ENCODE assay signal across 16 cellular contexts in the genomic region with DNA sequence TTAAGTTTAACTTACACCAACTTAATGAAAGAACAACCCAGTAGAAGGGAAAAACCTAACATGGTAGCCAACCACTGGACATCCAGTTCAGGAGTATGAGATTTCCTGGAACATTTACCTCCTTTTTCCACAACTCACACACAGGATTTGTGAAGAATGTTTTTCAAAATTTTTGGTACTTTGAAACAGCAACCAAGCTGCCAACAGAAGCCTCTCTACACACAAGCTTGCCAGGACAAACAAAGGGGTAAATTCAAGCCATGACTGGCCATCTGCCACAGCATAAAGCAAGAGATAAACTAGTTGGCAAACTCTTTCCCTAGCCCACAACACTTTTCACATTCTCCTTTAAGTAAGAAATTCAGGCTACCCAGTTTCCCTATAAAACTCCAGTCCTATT. TPM values are rescaled to one million over a fixed set of nuclear protein-coding genes. Genes with fewer than 3 reads are reported as not detected.
DNase-seq lines count a peak whose midpoint lies in the region; ATAC-seq, FAIRE-seq and TF ChIP-seq lines count a peak whose summit lies in the region.
"Had no signal": no experiment of that assay in that cellular context is flagged by ENCODE, and none has a peak within 500 bp of the region (broad histone marks: within the 10 kb centered on the region; RNA-seq: fewer than 3 reads in every experiment).

No MANE protein-coding gene starts in this region.

- H3K36me3 ChIP-seq in liver (ENCODE audit: control insufficient read depth in 4 of 4, insufficient read depth in 3 of 4, low read depth in 1 of 4, low read length in 3 of 4): no peaks in the 10 kb centered on the region
- peaks cover 1 to 7% of the 10 kb centered on the region in 2 experiments; a peak in 3 of 5 replicates for H3K36me3 ChIP-seq in HepG2 (replicated peaks in 1 of 2; ENCODE audit: control insufficient read depth in 1 of 2, insufficient read depth in 2 of 2, low read length in 2 of 2)
- no peaks in the 10 kb centered on the region for H3K36me3 ChIP-seq in ascending aorta
- H3K36me3 ChIP-seq: neural progenitor cell had no signal

- H3K4me1 Mint-ChIP-seq in immature natural killer cell: peaks cover 62 to 73% of the 10 kb centered on the region in 2 donors
- H3K4me1 Mint-ChIP-seq: neural progenitor cell had no signal

- H4K20me1 ChIP-seq in HepG2 (ENCODE audit: insufficient read depth, low read length): peaks cover 10% of the 10 kb centered on the region; the same call in 1 of the 2 replicates

- no peak overlapping the region for H3K4me2 ChIP-seq in HepG2 (ENCODE audit: low read depth, low read length)
- H3K4me2 ChIP-seq: neural progenitor cell had no signal

- DNase-seq in HepG2 (ENCODE audit: low spot score) (no peak), ascending aorta (ENCODE audit: low spot score in 2 of 2) (no peak), immature natural killer cell (no peak), H54 (ENCODE audit: insufficient read length, low spot score) (no peak), GM19238 (ENCODE audit: insufficient read length, low spot score) (no peak), NCI-H524 (lab: John Stamatoyannopoulos, UW) (no peak)
- DNase-seq: activated gamma-delta T cell; AML-193; GF-D8; NCI-H1694; stimulated activated CD4-positive, alpha-beta T cell treated with anti-CD3 and anti-CD28 coated beads, Interleukin-12 subunit alpha, Interleukin-12 subunit beta, amount 100 ng/mL, for 4 hours had no signal

- H3K9ac ChIP-seq in liver (ENCODE audit: low read depth in 1 of 2, low read length in 2 of 2) (no peak overlapping the region), HepG2 (ENCODE audit: insufficient read depth, low read depth, low read length) (no peak overlapping the region)
- H3K9ac ChIP-seq: neural progenitor cell had no signal

- TF ChIP-seq POLR2A in HepG2 (IDR thresholded peaks at IDR 0.05; ENCODE audit: insufficient read depth in 1 of 2, low read depth in 2 of 2, low read length in 2 of 2) (no peak), H54 (IDR thresholded peaks at IDR 0.05; ENCODE audit: low read depth, low read length) (no peak)

- in situ Hi-C loops in HepG2 (cut with HindIII; ENCODE audit: extremely low pct_ligation_motif_present, low pct_unique_long_range_greater_than_20kb): no loop called here

- no peak for TF ChIP-seq EP300 in HepG2 (IDR thresholded peaks at IDR 0.05; ENCODE audit: low read depth in 2 of 2, low read length in 2 of 2)
- no peak for TF ChIP-seq EP300 in HepG2 (CRISPR knock-in tag; IDR thresholded peaks at IDR 0.05; ENCODE audit: borderline replicate concordance)

- H3K4me1 ChIP-seq in liver (ENCODE audit: control insufficient read depth in 4 of 4, insufficient read depth in 4 of 4, low read length in 3 of 4) (peaks cover 5 to 25% (median 19%) of the 10 kb centered on the region in 4 donors), HepG2 (ENCODE audit: insufficient read depth, low read length) (peaks cover 23% of the 10 kb centered on the region), ascending aorta (peaks cover 3 to 16% of the 10 kb centered on the region in 2 donors)
- H3K4me1 ChIP-seq: neural progenitor cell had no signal

- H3K27me3 ChIP-seq in liver (ENCODE audit: control insufficient read depth in 4 of 4, insufficient read depth in 4 of 4, low read length in 3 of 4): no peaks in the 10 kb centered on the region
- no peaks in the 10 kb centered on the region for H3K27me3 ChIP-seq in HepG2 (ENCODE audit: control insufficient read depth in 1 of 2, insufficient read depth in 2 of 2, low read length in 2 of 2)
- no peaks in the 10 kb centered on the region for H3K27me3 ChIP-seq in ascending aorta
- H3K27me3 ChIP-seq: neural progenitor cell had no signal

- peak overlapping the region in 1 of 2 donors; percentile 31 for H3K27ac ChIP-seq in liver (ENCODE audit: low read depth in 1 of 2, low read length in 2 of 2)
- H3K27ac ChIP-seq in HepG2 (ENCODE audit: extremely low read length, insufficient read depth, low read length): no peak overlapping the region
- peak overlapping the region; percentile 28 to 61 for H3K27ac ChIP-seq in ascending aorta
- H3K27ac ChIP-seq: neural progenitor cell had no signal

- H3K79me2 ChIP-seq in HepG2 (ENCODE audit: insufficient read depth, low read length): peaks cover 83% of the 10 kb centered on the region

- peak overlapping the region in 3 of 5 donors; percentile 3 to 67 (median 25) for H3K4me3 Mint-ChIP-seq in immature natural killer cell
- H3K4me3 Mint-ChIP-seq: neural progenitor cell had no signal

- peak overlapping the region in 2 of 6 donors; percentile 17 to 58 for H3K27ac Mint-ChIP-seq in immature natural killer cell
- H3K27ac Mint-ChIP-seq: neural progenitor cell had no signal

- H3K36me3 Mint-ChIP-seq in immature natural killer cell: no peaks in the 10 kb centered on the region
- H3K36me3 Mint-ChIP-seq: neural progenitor cell had no signal

- H3K4me3 ChIP-seq in liver (ENCODE audit: low read depth in 1 of 3, low read length in 3 of 3) (peak overlapping the region in 1 of 3 donors; percentile 15), HepG2 (replicated peaks in 1 of 3; ENCODE audit: insufficient read depth in 1 of 3, low read depth in 2 of 3, low read length in 3 of 3) (no peak overlapping the region), ascending aorta (no peak overlapping the region)
- H3K4me3 ChIP-seq: neural progenitor cell had no signal

- POLR2A ChIA-PET in HepG2 (lab: Yijun Ruan, JAX): interaction anchor here (4.6 kb wide), 1 partner anchor 21 kb away, joined by 13 read pairs; the partner anchor contains the start of gene MGAT4A

- TF ChIP-seq CTCF in liver (IDR thresholded peaks at IDR 0.05; ENCODE audit: low read depth, low read length, missing input control) (no peak), HepG2 (CRISPR knock-in tag; IDR thresholded peaks at IDR 0.05) (no peak), ascending aorta (IDR thresholded peaks at IDR 0.05) (no peak)

- H3K9me3 Mint-ChIP-seq in immature natural killer cell: no peaks in the 10 kb centered on the region
- H3K9me3 Mint-ChIP-seq: neural progenitor cell had no signal

- no TSS peak for BruUV-seq in HepG2 (replicated peaks; lab: Mats Ljungman, UMichigan)

- CTCF ChIA-PET in HepG2 (lab: Yijun Ruan, JAX; ENCODE audit: low intra/inter-chr PET ratio, low total read pairs): no interaction called here

- TF ChIP-seq RAD21 in liver (IDR thresholded peaks at IDR 0.05) (peak; percentile 21 to 43), HepG2 (CRISPR knock-in tag; IDR thresholded peaks at IDR 0.05) (no peak)

- no peaks in the 10 kb centered on the region for H3K27me3 Mint-ChIP-seq in immature natural killer cell (ENCODE audit: low read depth in 3 of 3)

- H2AFZ ChIP-seq in HepG2 (ENCODE audit: low read length): no peak overlapping the region
- H2AFZ ChIP-seq: neural progenitor cell had no signal

- ATAC-seq in HepG2 (no peak), HG03108 (IDR thresholded peaks at IDR 0.05; ENCODE audit: unreplicated experiment) (no peak)
- ATAC-seq: SK-N-SH treated with all-trans-retinoic acid at 6 μM for 48 hours had no signal

- H3K9me3 ChIP-seq in liver (ENCODE audit: control insufficient read depth in 4 of 4, low read length in 3 of 4) (no peaks in the 10 kb centered on the region), HepG2 (ENCODE audit: low read length) (no peaks in the 10 kb centered on the region), ascending aorta (no peaks in the 10 kb centered on the region)

- FAIRE-seq in HepG2 (lab: Jason Lieb, UNC) (no peak), H54 (lab: Jason Lieb, UNC) (no peak)
- FAIRE-seq: colon had no signal

- intact Hi-C loops in HepG2 (cut with micrococcal nuclease; ENCODE audit: unreplicated experiment) (loop anchor here (10.0 kb wide), 1 partner anchor 65 kb away; no protein-coding TSS in a partner anchor), ascending aorta (cut with DNase I) (no loop called here)

TF ChIP-seq in liver, 16 proteins besides CTCF, POLR2A, EP300 and RAD21 (continues in another document):
- TF ChIP-seq RXRA (IDR thresholded peaks at IDR 0.05): peak; percentile 16 to 50

RNA-seq across cellular contexts. Expression of gene MGAT4A, which starts 21.4 kb away (rescaled TPM):
- total RNA-seq in liver (10 to 100 TPM in 1 of 2 donors, 1 to 10 TPM in 1; 7.5 to 17.3 TPM), HepG2 (2016; rRNA removed; fragmentation: Illumina TruSeq; extraction: Trizol) (90.9 and 97.6 TPM in 2 replicates), ascending aorta (8.0 TPM)
- polyA plus RNA-seq in liver (1 to 10 TPM; 2.7 to 3.4 TPM), HepG2 (2011; rRNA removed) (38.4 and 47.2 TPM in 2 replicates), immature natural killer cell (100 to 1,000 TPM; 113 to 155 (median 128) TPM)
- total RNA-seq in HepG2 (2016; cell fraction: cytosol; rRNA removed; fragmentation: Illumina TruSeq; extraction: Trizol; ENCODE audit: low read depth): 50.4 and 51.6 TPM in 2 replicates
- total RNA-seq in HepG2 (2016; cell fraction: insoluble cytoplasmic fraction; rRNA removed; fragmentation: Illumina TruSeq; extraction: Trizol): 92.4 and 95.8 TPM in 2 replicates
- 77.5 and 91.0 TPM in 2 replicates for total RNA-seq in HepG2 (2016; cell fraction: membrane; rRNA removed; fragmentation: Illumina TruSeq; extraction: Trizol)
- total RNA-seq in HepG2 (2016; cell fraction: nucleus; rRNA removed; fragmentation: Illumina TruSeq; extraction: Trizol): 116 and 118 TPM in 2 replicates
- polyA plus RNA-seq in HepG2 (2011; cell fraction: cytosol; rRNA removed): 18.0 and 30.5 TPM in 2 replicates
- 26.7 and 31.3 TPM in 2 replicates for polyA plus RNA-seq in HepG2 (2011; cell fraction: nucleus; rRNA removed)
- 57.2 and 70.3 TPM in 2 replicates for polyA plus RNA-seq in HepG2 (2012)
- polyA plus RNA-seq in HepG2 (2016; cell fraction: cytosol; fragmentation: Illumina TruSeq; extraction: Trizol; ENCODE audit: low read depth): 40.5 and 43.0 TPM in 2 replicates
- polyA plus RNA-seq in HepG2 (2016; cell fraction: insoluble cytoplasmic fraction; fragmentation: Illumina TruSeq; extraction: Trizol; ENCODE audit: low read depth): 43.1 and 44.6 TPM in 2 replicates
- 40.4 and 43.5 TPM in 2 replicates for polyA plus RNA-seq in HepG2 (2016; cell fraction: membrane; fragmentation: Illumina TruSeq; extraction: Trizol; ENCODE audit: low read depth)
- 58.4 and 61.2 TPM in 2 replicates for polyA plus RNA-seq in HepG2 (2016; cell fraction: nucleus; fragmentation: Illumina TruSeq; extraction: Trizol; ENCODE audit: insufficient read depth, low read depth)
- polyA minus RNA-seq in HepG2 (2011; rRNA and poly(A)+ RNA removed; ENCODE audit: low replicate concordance): 0.05 and 64.4 TPM in 2 replicates
- 52.3 and 65.5 TPM in 2 replicates for polyA minus RNA-seq in HepG2 (2011; cell fraction: cytosol; rRNA and poly(A)+ RNA removed)
- 154 and 209 TPM in 2 replicates for polyA minus RNA-seq in HepG2 (2011; cell fraction: nucleus; rRNA and poly(A)+ RNA removed)
